8 cellular contexts compared by ENCODE assay signal in the genomic region with DNA sequence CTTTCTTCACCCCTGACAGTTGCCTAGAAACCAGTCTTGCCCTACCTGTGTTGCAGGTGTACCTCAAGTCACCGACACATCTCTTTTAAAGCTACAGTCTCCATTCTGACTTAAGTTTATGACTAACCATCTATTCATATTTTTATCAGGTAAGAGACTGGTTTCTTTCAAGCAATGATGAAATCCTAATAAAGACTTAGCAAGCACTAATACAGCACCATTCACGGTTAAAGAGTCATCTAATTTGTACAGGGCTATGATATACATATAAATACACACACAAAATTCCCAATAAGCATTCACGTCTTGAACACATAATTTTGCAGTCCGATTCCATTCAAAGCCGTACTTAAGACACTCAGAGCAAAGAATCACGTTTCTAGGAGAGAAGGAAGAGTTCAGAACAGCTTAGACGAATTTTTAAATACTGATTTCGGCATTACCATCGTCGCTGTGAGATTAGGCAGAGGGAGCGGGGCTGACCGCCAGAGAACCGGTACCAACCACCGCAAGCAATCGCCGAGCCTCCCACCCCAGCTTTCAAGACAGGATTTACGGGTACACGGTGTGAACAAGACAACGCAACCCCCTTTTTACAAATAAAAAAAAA. TPM values are rescaled to one million over a fixed set of nuclear protein-coding genes. Genes with fewer than 3 reads are reported as not detected.
DNase-seq lines count a peak whose midpoint lies in the region; ATAC-seq and TF ChIP-seq lines count a peak whose summit lies in the region.

No MANE protein-coding gene starts in this region.

- CTCF ChIA-PET in MCF 10A (lab: Yijun Ruan, JAX): interaction anchor here (2.7 kb wide), 1 partner anchor 11 kb away, joined by 16 read pairs; no protein-coding TSS in a partner anchor

- TSS peak; percentile 79 for BruUV-seq in MCF 10A (replicated peaks; lab: Mats Ljungman, UMichigan)

- no peak overlapping the region for H4K91ac ChIP-seq in H9 (ENCODE audit: insufficient read length, low read depth, low read length)

- TF ChIP-seq CTCF in H9 (conservative IDR thresholded peaks at IDR 0.05): no peak
- TF ChIP-seq CTCF in MCF 10A (IDR thresholded peaks at IDR 0.05; ENCODE audit: unreplicated experiment): no peak
- no peak for TF ChIP-seq CTCF in lower lobe of right lung (IDR thresholded peaks at IDR 0.05)
- no peak for TF ChIP-seq CTCF in upper lobe of right lung (IDR thresholded peaks at IDR 0.05)

- peaks cover 12% of the 10 kb centered on the region for H3K23me2 ChIP-seq in H9 (ENCODE audit: insufficient read length, low read depth, low read length, poor library complexity, severe bottlenecking)

- H3K23ac ChIP-seq in H9 (ENCODE audit: insufficient read length, low read depth, low read length): no peak overlapping the region

- no peaks in the 10 kb centered on the region for H3K27me3 ChIP-seq in ACC112 (ENCODE audit: insufficient read depth, low read length)
- no peaks in the 10 kb centered on the region; the same call in 1 of the 2 replicates for H3K27me3 ChIP-seq in H9 (ENCODE audit: insufficient read depth, low read length)
- no peaks in the 10 kb centered on the region for H3K27me3 ChIP-seq in lower lobe of right lung (ENCODE audit: low read depth)
- no peaks in the 10 kb centered on the region for H3K27me3 ChIP-seq in upper lobe of right lung

- no peaks in the 10 kb centered on the region for H3K79me1 ChIP-seq in H9 (ENCODE audit: insufficient read depth, low read depth, low read length, poor library complexity, severe bottlenecking)

- peaks cover 64% of the 10 kb centered on the region for H3K79me2 ChIP-seq in ACC112 (ENCODE audit: control insufficient read depth, insufficient read depth, low read length, unreplicated experiment)
- peaks cover 40% of the 10 kb centered on the region; the same call in 1 of the 2 replicates for H3K79me2 ChIP-seq in H9 (ENCODE audit: insufficient read depth, low read length)

- H3K4me1 Mint-ChIP-seq in H9 (peaks cover 51 to 65% of the 10 kb centered on the region in 2 experiments), MCF 10A (ENCODE audit: insufficient read depth, unreplicated experiment) (peaks cover 44% of the 10 kb centered on the region)

- ATAC-seq in lower lobe of right lung (no peak), upper lobe of right lung (no peak), GM18511 (IDR thresholded peaks at IDR 0.05; ENCODE audit: unreplicated experiment) (no peak)

- peak overlapping the region; percentile 66 for H3K27ac ChIP-seq in ACC112 (ENCODE audit: low read depth, low read length)
- no peak overlapping the region for H3K27ac ChIP-seq in H9 (ENCODE audit: insufficient read length, low read depth, low read length)
- peak overlapping the region; percentile 95 for H3K27ac ChIP-seq in lower lobe of right lung
- H3K27ac ChIP-seq in upper lobe of right lung: peak overlapping the region; percentile 95

- no peak overlapping the region for H3T11ph ChIP-seq in H9 (ENCODE audit: low read length)

- H3K27me3 Mint-ChIP-seq in H9 (ENCODE audit: low read depth) (peaks cover 13% of the 10 kb centered on the region), MCF 10A (ENCODE audit: insufficient read depth, unreplicated experiment) (no peaks in the 10 kb centered on the region)

- POLR2A ChIA-PET in MCF 10A (lab: Yijun Ruan, JAX): interaction anchor here (0.5 to 7.5 kb wide), 35 partner anchors 11 to 705 kb away, joined by 3 to 256 read pairs (median 5); partner anchors contain the start of gene PARK7

- H3K27ac Mint-ChIP-seq in H9 (peak overlapping the region; percentile 1 to 96 (median 27); a peak in 6 of 7 replicates), MCF 10A (ENCODE audit: low read depth, unreplicated experiment) (peak overlapping the region; percentile 93)

- H3K56ac ChIP-seq in H9 (ENCODE audit: insufficient read length, low read depth, low read length): no peak overlapping the region

- H3K4me3 Mint-ChIP-seq in H9 (peak overlapping the region; percentile 78 to 89), MCF 10A (ENCODE audit: unreplicated experiment) (peak overlapping the region; percentile 88)

- H2AK5ac ChIP-seq in H9 (ENCODE audit: insufficient read length, low read length): no peak overlapping the region

- H3K18ac ChIP-seq in H9 (ENCODE audit: insufficient read length, low read depth, low read length): peak overlapping the region; percentile 21

- H2BK12ac ChIP-seq in H9 (ENCODE audit: insufficient read length, low read depth, low read length): no peak overlapping the region

- H3K36me3 Mint-ChIP-seq in H9 (ENCODE audit: insufficient read depth in 1 of 3, low read depth in 3 of 3) (peaks cover 0 to 4% (median 0%) of the 10 kb centered on the region in 3 experiments; a peak in 2 of 7 replicates), MCF 10A (ENCODE audit: insufficient read depth, unreplicated experiment) (peaks cover 63% of the 10 kb centered on the region)

- H2BK15ac ChIP-seq in H9 (ENCODE audit: low read depth, low read length): no peak overlapping the region

- no peak for DNase-seq in H9
- DNase-seq in MCF 10A (ENCODE audit: unreplicated experiment): no peak
- DNase-seq in lower lobe of right lung: no peak
- DNase-seq in upper lobe of right lung: no peak
- no peak for DNase-seq in NCI-H1436 (lab: John Stamatoyannopoulos, UW)
- DNase-seq in CD1c-positive myeloid dendritic cell (ENCODE audit: extremely low spot score): no peak

- no peaks in the 10 kb centered on the region for H4K20me1 ChIP-seq in H9 (ENCODE audit: control insufficient read depth, insufficient read depth, insufficient read length)

- peak overlapping the region; percentile 81 for H3K9ac ChIP-seq in H9 (ENCODE audit: extremely low read depth, insufficient read length, low read length)

- H3K14ac ChIP-seq in H9 (ENCODE audit: insufficient read depth, low read length): peak overlapping the region; percentile 61

- H3K4me2 ChIP-seq in H9 (ENCODE audit: insufficient read depth, insufficient read length, low read length): peak overlapping the region; percentile 84

- H2AFZ ChIP-seq in ACC112 (ENCODE audit: low read length, unreplicated experiment) (no peak overlapping the region), H9 (ENCODE audit: low read length) (no peak overlapping the region)

- H3K9me3 ChIP-seq in H9 (ENCODE audit: control insufficient read depth, low read depth, low read length) (no peaks in the 10 kb centered on the region), lower lobe of right lung (no peaks in the 10 kb centered on the region), upper lobe of right lung (no peaks in the 10 kb centered on the region)

- no CpG with 5 or more reads among the region's 19 CpGs for WGBS in H9 (ENCODE audit: extremely low coverage, insufficient read length, low lambda C conversion rate)

- H3K9me3 Mint-ChIP-seq in H9: no peaks in the 10 kb centered on the region; a peak in 1 of 5 replicates
- H3K9me3 Mint-ChIP-seq in MCF 10A (ENCODE audit: unreplicated experiment): no peaks in the 10 kb centered on the region

- intact Hi-C loops in MCF 10A (cut with micrococcal nuclease): loop anchor here (5.0 kb wide), 1 partner anchor 72 kb away; no protein-coding TSS in a partner anchor
- intact Hi-C loops in lower lobe of right lung (cut with DNase I): no loop called here
- intact Hi-C loops in upper lobe of right lung (cut with DNase I): loop anchor here (10.0 kb wide), 1 partner anchor 290 kb away; the partner anchor contains the start of gene SLC45A1

- H4K5ac ChIP-seq in H9 (ENCODE audit: insufficient read length, low read depth, low read length): no peak overlapping the region

- no peak overlapping the region for H2BK20ac ChIP-seq in H9 (ENCODE audit: low read depth, low read length, poor library complexity, severe bottlenecking)

- H2BK120ac ChIP-seq in H9 (ENCODE audit: low read depth, low read length, poor library complexity, severe bottlenecking): no peak overlapping the region

- H4K8ac ChIP-seq in H9 (replicated peaks; ENCODE audit: insufficient read length, low read depth, low read length): no peak overlapping the region

- H3K4ac ChIP-seq in H9 (ENCODE audit: low read depth, low read length): no peak overlapping the region

- H3K36me3 ChIP-seq in ACC112 (ENCODE audit: insufficient read depth, low read length) (peaks cover 12% of the 10 kb centered on the region), lower lobe of right lung (no peaks in the 10 kb centered on the region), upper lobe of right lung (no peaks in the 10 kb centered on the region)

- H3K4me1 ChIP-seq in ACC112 (ENCODE audit: control insufficient read depth, insufficient read depth, low read length, unreplicated experiment) (peaks cover 58% of the 10 kb centered on the region), H9 (ENCODE audit: insufficient read depth, low read length) (peaks cover 5% of the 10 kb centered on the region; the same call in 1 of the 2 replicates), lower lobe of right lung (peaks cover 55% of the 10 kb centered on the region), upper lobe of right lung (peaks cover 40% of the 10 kb centered on the region)

- H3K4me3 ChIP-seq in ACC112 (ENCODE audit: low read depth, low read length) (peak overlapping the region; percentile 82), lower lobe of right lung (peak overlapping the region; percentile 76), upper lobe of right lung (peak overlapping the region; percentile 76)

- no peak overlapping the region for H2BK5ac ChIP-seq in H9 (ENCODE audit: insufficient read length, low read length)

RNA-seq across cellular contexts. Expression of gene ERRFI1, which starts 0.9 kb away (rescaled TPM):
- total RNA-seq in H9 (2021) (19.2 and 20.8 TPM in 2 replicates), MCF 10A (2022) (86.4 and 111 TPM in 2 replicates), lower lobe of right lung (65.1 TPM), upper lobe of right lung (92.8 TPM)
